ENCODE assay signal across 21 cellular contexts in genomic region chr11:28010001-28010400, GRCh38.
DNase-seq lines count a peak whose midpoint lies in the region; ATAC-seq and TF ChIP-seq lines count a peak whose summit lies in the region.
"Had no signal": no experiment of that assay in that cellular context is flagged by ENCODE, and none has a peak within 500 bp of the region (broad histone marks: within the 10 kb centered on the region; RNA-seq: fewer than 3 reads in every experiment).

No MANE protein-coding gene starts in this region.

- no peaks in the 10 kb centered on the region for H3K27me3 ChIP-seq in IMR-90 (ENCODE audit: control insufficient read depth, insufficient read depth, low read length)
- H3K27me3 ChIP-seq: MG63, SJSA1 had no signal

- no peak overlapping the region for H3K4ac ChIP-seq in IMR-90 (ENCODE audit: low read depth, low read length)

- no peak for TF ChIP-seq POLR2A in IMR-90 (IDR thresholded peaks at IDR 0.05; ENCODE audit: low read depth, low read length)

- no peak overlapping the region for H2BK20ac ChIP-seq in IMR-90 (ENCODE audit: low read depth, low read length)

- WGBS in IMR-90 (ENCODE audit: extremely low coverage in 2 of 2, insufficient read length in 1 of 2), 2 experiments, result no CpG with 5 or more reads among the region's 1 CpG

- H3K27ac ChIP-seq in IMR-90 (ENCODE audit: insufficient read depth, low read length), result no peak overlapping the region
- H3K27ac ChIP-seq: SJSA1 had no signal

- intact Hi-C loops in IMR-90 (cut with micrococcal nuclease), result no loop called here

- no peak overlapping the region for H4K5ac ChIP-seq in IMR-90 (ENCODE audit: low read depth, low read length)

- no peak overlapping the region for H4K8ac ChIP-seq in IMR-90 (ENCODE audit: low read depth in 2 of 2, low read length in 2 of 2)

- dilution Hi-C loops in IMR-90 (cut with HindIII; ENCODE audit: low sequenced_read_pairs, unreplicated experiment), result no loop called here

- peak; percentile 3 for DNase-seq in EH (ENCODE audit: low read depth)
- DNase-seq in IMR-90, result no peak
- DNase-seq in fibroblast of mammary gland (ENCODE audit: low read depth), result peak; percentile 39
- peak; percentile 11 for DNase-seq in putamen (ENCODE audit: low spot score)
- no peak for DNase-seq in activated T-cell treated with anti-CD3 and anti-CD28 coated beads, Interleukin-2, amount 50 U/mL, for 48 hours
- DNase-seq: DMS53; GF-D8; MG63; NCI-H1417; NCI-H187 treated with DMSO at 0.1 percent for 48 hours; NCI-H2107; NCI-H774; NK-92 treated with Interleukin-12 subunit alpha and Interleukin-12 subunit beta, amount 100 ng/mL, for 24 hours had no signal

- no peak overlapping the region for H3K4me3 ChIP-seq in IMR-90 (ENCODE audit: insufficient read depth, low read depth, low read length)
- H3K4me3 ChIP-seq in fibroblast of mammary gland (ENCODE audit: control insufficient read depth, low read depth, low read length), result no peak overlapping the region
- H3K4me3 ChIP-seq: GM23338, HAP-1, K562, MG63, SJSA1 had no signal

- no peak overlapping the region for H2BK15ac ChIP-seq in IMR-90 (ENCODE audit: low read depth, low read length)

- CTCF ChIA-PET in IMR-90 (lab: Yijun Ruan, JAX), result no interaction called here

- TF ChIP-seq RAD21 in IMR-90 (IDR thresholded peaks at IDR 0.05; ENCODE audit: low read length), result no peak

- H3K79me1 ChIP-seq in IMR-90 (ENCODE audit: low read depth in 1 of 2, low read length in 2 of 2), result no peaks in the 10 kb centered on the region

- in situ Hi-C loops in IMR-90 (cut with MboI; ENCODE audit: low sequenced_read_pairs), result no loop called here

- ATAC-seq in IMR-90 (ENCODE audit: low read depth) (no peak), HG03095 (IDR thresholded peaks at IDR 0.05; ENCODE audit: unreplicated experiment) (no peak), HG03139 (IDR thresholded peaks at IDR 0.05; ENCODE audit: unreplicated experiment) (no peak), GM19395 (IDR thresholded peaks at IDR 0.05; ENCODE audit: unreplicated experiment) (no peak)
- ATAC-seq: GM23338, K562, Panc1 had no signal

- H4K91ac ChIP-seq in IMR-90 (ENCODE audit: insufficient read depth, low read depth, low read length), result no peak overlapping the region

- H3K4me1 ChIP-seq in IMR-90 (ENCODE audit: control insufficient read depth, insufficient read depth, low read length), result no peaks in the 10 kb centered on the region
- H3K4me1 ChIP-seq: HAP-1, SJSA1 had no signal

- H3K9ac ChIP-seq in IMR-90 (ENCODE audit: low read depth, low read length), result no peak overlapping the region

- H2BK120ac ChIP-seq in IMR-90 (ENCODE audit: low read depth, low read length), result no peak overlapping the region

- TF ChIP-seq CTCF in IMR-90 (conservative IDR thresholded peaks at IDR 0.05; ENCODE audit: low read depth, low read length) (no peak), fibroblast of mammary gland (conservative IDR thresholded peaks at IDR 0.05; ENCODE audit: control insufficient read depth, insufficient read depth, low read depth, low read length) (no peak)

- no peaks in the 10 kb centered on the region for H3K9me1 ChIP-seq in IMR-90 (ENCODE audit: insufficient read depth, low read length)

- no peak overlapping the region for H2AK5ac ChIP-seq in IMR-90 (ENCODE audit: low read depth, low read length)

- H2AK9ac ChIP-seq in IMR-90 (replicated peaks; ENCODE audit: low read depth, low read length, poor library complexity), result no peak overlapping the region

- H2AFZ ChIP-seq in IMR-90 (replicated peaks; ENCODE audit: low read length, poor library complexity), result no peak overlapping the region
- H2AFZ ChIP-seq: GM23338 had no signal

- peak overlapping the region; percentile 16; the same call in 1 of the 2 replicates for H3K18ac ChIP-seq in IMR-90 (ENCODE audit: low read depth, low read length)

- H3K9me3 ChIP-seq in IMR-90 (ENCODE audit: control insufficient read depth, insufficient read depth, low read length), result no peaks in the 10 kb centered on the region
- H3K9me3 ChIP-seq: HAP-1, MG63, SJSA1 had no signal

- H3K56ac ChIP-seq in IMR-90 (ENCODE audit: extremely low read depth, insufficient read depth, low read length), result no peak overlapping the region

- no peak overlapping the region for H3K14ac ChIP-seq in IMR-90 (replicated peaks; ENCODE audit: low read depth, low read length)

- no peak overlapping the region for H3K23ac ChIP-seq in IMR-90 (ENCODE audit: low read depth, low read length)

- H2BK5ac ChIP-seq in IMR-90 (ENCODE audit: low read depth, low read length, poor library complexity, severe bottlenecking), result peak overlapping the region; percentile 74

- no peak overlapping the region for H3K4me2 ChIP-seq in IMR-90 (ENCODE audit: low read depth, low read length)
- H3K4me2 ChIP-seq: GM23338 had no signal

- no TSS peak for BruUV-seq in IMR-90 (replicated peaks; lab: Mats Ljungman, UMichigan)

- POLR2A ChIA-PET in IMR-90 (lab: Charles Lee; ENCODE audit: unreplicated experiment), result no interaction called here

- no peaks in the 10 kb centered on the region for H4K20me1 ChIP-seq in IMR-90 (ENCODE audit: insufficient read depth, low read length)

- H3K36me3 ChIP-seq in IMR-90 (ENCODE audit: control insufficient read depth, insufficient read depth, low read length), result peaks cover 3% of the 10 kb centered on the region; the same call in 1 of the 2 replicates
- H3K36me3 ChIP-seq: HAP-1, SJSA1 had no signal

TF ChIP-seq in IMR-90, 13 proteins besides CTCF, POLR2A, EP300 and RAD21:
- TF ChIP-seq MAZ (IDR thresholded peaks at IDR 0.05; ENCODE audit: borderline replicate concordance, low read depth, low read length), result no peak
- no peak for TF ChIP-seq ELK1 (IDR thresholded peaks at IDR 0.05; ENCODE audit: borderline replicate concordance, low read depth, low read length)
- no peak for TF ChIP-seq CEBPB (IDR thresholded peaks at IDR 0.05; ENCODE audit: low read depth, low read length)
- no peak for TF ChIP-seq MXI1 (IDR thresholded peaks at IDR 0.05; ENCODE audit: borderline replicate concordance, low read depth, low read length)
- TF ChIP-seq USF2 (IDR thresholded peaks at IDR 0.05; ENCODE audit: low read depth, low read length), result no peak
- no peak for TF ChIP-seq SMC3 (IDR thresholded peaks at IDR 0.05; ENCODE audit: low read depth, low read length)
- TF ChIP-seq CHD1 (IDR thresholded peaks at IDR 0.05; ENCODE audit: low read depth, low read length), result no peak
- TF ChIP-seq RFX5 (IDR thresholded peaks at IDR 0.05; ENCODE audit: low read depth, low read length), result no peak
- TF ChIP-seq RCOR1 (IDR thresholded peaks at IDR 0.05; ENCODE audit: insufficient replicate concordance, low read length), result no peak
- TF ChIP-seq MAFK (IDR thresholded peaks at IDR 0.05; ENCODE audit: low read depth, low read length), result no peak
- TF ChIP-seq BHLHE40 (IDR thresholded peaks at IDR 0.05; ENCODE audit: low read depth, low read length), result no peak
- TF ChIP-seq NFE2L2 (IDR thresholded peaks at IDR 0.05; ENCODE audit: low read depth, low read length), result no peak
- no peak for TF ChIP-seq FOS (IDR thresholded peaks at IDR 0.05; ENCODE audit: low read depth, low read length)

Comparison
In these comparisons a context has a peak if more than half of its experiments do, and no peak if none do; other contexts are left out.
1. DNase-seq: peak in EH (single experiment), fibroblast of mammary gland (single experiment) and putamen (single experiment); none in IMR-90 (single experiment) and activated T-cell treated with anti-CD3 and anti-CD28 coated beads, Interleukin-2, amount 50 U/mL, for 48 hours (0 of 2).